13 cellular contexts compared by ENCODE assay signal in genomic region chr7:46385662-46386309, GRCh38.
DNase-seq lines count a peak whose midpoint lies in the region; ATAC-seq and TF ChIP-seq lines count a peak whose summit lies in the region.
"Had no signal": no experiment of that assay in that cellular context is flagged by ENCODE, and none has a peak within 500 bp of the region (broad histone marks: within the 10 kb centered on the region; RNA-seq: fewer than 3 reads in every experiment).

No MANE protein-coding gene starts in this region.

- H3K27me3 Mint-ChIP-seq in effector memory CD8-positive, alpha-beta T cell = no peaks in the 10 kb centered on the region
- H3K27me3 Mint-ChIP-seq: activated T-cell treated with anti-CD3 and anti-CD28 coated beads, Interleukin-2, amount 50 U/mL, for 24 hours; central memory CD8-positive, alpha-beta T cell had no signal

- H2AFZ ChIP-seq in SK-N-SH (ENCODE audit: low read depth) = no peak overlapping the region

- H3K27me3 ChIP-seq in SK-N-SH (ENCODE audit: insufficient read depth) = no peaks in the 10 kb centered on the region

- H3K36me3 Mint-ChIP-seq in effector memory CD8-positive, alpha-beta T cell (ENCODE audit: insufficient read depth) = no peaks in the 10 kb centered on the region

- POLR2A ChIA-PET in SK-N-SH (lab: Yijun Ruan, JAX) = no interaction called here

- peak overlapping the region in 1 of 2 experiments; percentile 83; a peak in 2 of 4 replicates for H3K27ac ChIP-seq in SK-N-SH (ENCODE audit: low read depth in 2 of 2, low read length in 1 of 2)
- H3K27ac ChIP-seq: WERI-Rb-1 had no signal

- CTCF ChIA-PET in SK-N-SH (lab: Yijun Ruan, JAX) = interaction anchor here (0.9 kb wide), 1 partner anchor 468 kb away, joined by 4 read pairs; no protein-coding TSS in a partner anchor

- no peaks in the 10 kb centered on the region for H3K4me1 Mint-ChIP-seq in effector memory CD8-positive, alpha-beta T cell (ENCODE audit: low read depth in 2 of 2)
- H3K4me1 Mint-ChIP-seq: central memory CD8-positive, alpha-beta T cell had no signal

- H4K20me1 ChIP-seq in SK-N-SH (ENCODE audit: insufficient read depth) = no peaks in the 10 kb centered on the region

- no peak for TF ChIP-seq RAD21 in SK-N-SH (IDR thresholded peaks at IDR 0.05; ENCODE audit: low read length)

- DNase-seq in GM04503 (ENCODE audit: low read depth) = peak; percentile 98
- no peak for DNase-seq in SK-N-SH
- DNase-seq in fibroblast of pulmonary artery (ENCODE audit: low read depth) = peak; percentile 82
- peak; percentile 89 for DNase-seq in skeletal muscle cell (ENCODE audit: low read depth)
- no peak for DNase-seq in pons (ENCODE audit: low spot score)
- DNase-seq in NCI-H128 (lab: John Stamatoyannopoulos, UW; ENCODE audit: unreplicated experiment) = no peak
- no peak for DNase-seq in activated CD4-positive, CD25-positive, alpha-beta regulatory T cell (lab: John Stamatoyannopoulos, UW)
- DNase-seq in effector memory CD8-positive, alpha-beta T cell = no peak
- DNase-seq: activated T-cell treated with anti-CD3 and anti-CD28 coated beads, Interleukin-2, amount 50 U/mL, for 24 hours; NCI-H446; SHP77 treated with DMSO at 0.1 percent for 48 hours; WERI-Rb-1 had no signal

- H3K9me3 Mint-ChIP-seq in effector memory CD8-positive, alpha-beta T cell = peaks cover 0 to 8% of the 10 kb centered on the region in 2 donors

- no peak for ATAC-seq in effector memory CD8-positive, alpha-beta T cell (replicated peaks)

- no peaks in the 10 kb centered on the region for H3K9me2 ChIP-seq in SK-N-SH

- TF ChIP-seq CTCF in SK-N-SH (IDR thresholded peaks at IDR 0.05) (no peak), fibroblast of pulmonary artery (IDR thresholded peaks at IDR 0.05; ENCODE audit: low read length, missing control alignments) (no peak)

- TF ChIP-seq EP300 in SK-N-SH (IDR thresholded peaks at IDR 0.05; ENCODE audit: borderline replicate concordance in 1 of 2, low read depth in 1 of 2, low read length in 1 of 2) = peak in 1 of 2 experiments; percentile 61; a peak in 1 of 4 replicates

- no peak overlapping the region for H3K4me3 ChIP-seq in SK-N-SH (ENCODE audit: low read depth in 2 of 2, low read length in 1 of 2)
- H3K4me3 ChIP-seq in fibroblast of pulmonary artery (replicated peaks; ENCODE audit: low read depth, low read length) = no peak overlapping the region
- no peak overlapping the region for H3K4me3 ChIP-seq in skeletal muscle cell (ENCODE audit: low read depth, low read length)

- peaks cover 20% of the 10 kb centered on the region for H3F3A ChIP-seq in SK-N-SH (replicated peaks; ENCODE audit: insufficient read depth)

- no peak overlapping the region for H3K4me2 ChIP-seq in SK-N-SH

- H3K27ac Mint-ChIP-seq in effector memory CD8-positive, alpha-beta T cell = no peak overlapping the region
- H3K27ac Mint-ChIP-seq: activated T-cell treated with anti-CD3 and anti-CD28 coated beads, Interleukin-2, amount 50 U/mL, for 24 hours had no signal

- H3K4me1 ChIP-seq in SK-N-SH (ENCODE audit: control insufficient read depth in 1 of 2, insufficient read depth in 2 of 2, low read depth in 1 of 2, low read length in 1 of 2) = peaks cover 0 to 3% of the 10 kb centered on the region in 2 experiments; a peak in 2 of 4 replicates

- H3K36me3 ChIP-seq in SK-N-SH (replicated peaks in 1 of 2; ENCODE audit: control insufficient read depth in 1 of 2, insufficient read depth in 2 of 2, low read length in 1 of 2) = peaks cover 0 to 3% of the 10 kb centered on the region in 2 experiments
- H3K36me3 ChIP-seq: WERI-Rb-1 had no signal

- H3K79me2 ChIP-seq in SK-N-SH (ENCODE audit: insufficient read depth) = no peaks in the 10 kb centered on the region

- no peak overlapping the region for H3K9ac ChIP-seq in SK-N-SH

- H3K4me3 Mint-ChIP-seq in effector memory CD8-positive, alpha-beta T cell = no peak overlapping the region
- H3K4me3 Mint-ChIP-seq: activated T-cell treated with anti-CD3 and anti-CD28 coated beads, Interleukin-2, amount 50 U/mL, for 24 hours; central memory CD8-positive, alpha-beta T cell had no signal

- peaks cover 10% of the 10 kb centered on the region for H3K9me3 ChIP-seq in SK-N-SH

TF ChIP-seq in SK-N-SH, 30 proteins besides CTCF, POLR2A, EP300 and RAD21:
- TF ChIP-seq JUND (IDR thresholded peaks at IDR 0.05) (peak; percentile 56), FOSL2 (IDR thresholded peaks at IDR 0.05; ENCODE audit: borderline replicate concordance, low read depth) (peak; percentile 72; the same call in 1 of the 2 replicates), RXRA (IDR thresholded peaks at IDR 0.05; ENCODE audit: borderline replicate concordance, low read depth) (no peak), GABPA (IDR thresholded peaks at IDR 0.05; ENCODE audit: low read depth) (no peak), TCF12 (IDR thresholded peaks at IDR 0.05) (peak; percentile 71), TEAD4 (IDR thresholded peaks at IDR 0.05; ENCODE audit: borderline replicate concordance, insufficient read depth) (peak; percentile 73; the same call in 1 of the 2 replicates), RFX5 (IDR thresholded peaks at IDR 0.05; ENCODE audit: low read length) (no peak), NFIC (IDR thresholded peaks at IDR 0.05; ENCODE audit: borderline replicate concordance) (peak; percentile 67), MEF2A (IDR thresholded peaks at IDR 0.05; ENCODE audit: borderline replicate concordance, low read depth) (no peak), POLR2AphosphoS5 (IDR thresholded peaks at IDR 0.05; ENCODE audit: low read depth, low read length) (peak; percentile 23; the same call in 1 of the 2 replicates), ZBTB33 (IDR thresholded peaks at IDR 0.05; ENCODE audit: borderline replicate concordance, low read depth) (no peak), PBX3 (IDR thresholded peaks at IDR 0.05) (peak; percentile 38; the same call in 1 of the 2 replicates)

Comparison
In these comparisons a context has a peak if more than half of its experiments do, and no peak if none do; other contexts are left out.
1. DNase-seq: peak in GM04503 (single experiment), fibroblast of pulmonary artery (single experiment) and skeletal muscle cell (single experiment); none in SK-N-SH (single experiment), pons (single experiment), NCI-H128 (single experiment), activated CD4-positive, CD25-positive, alpha-beta regulatory T cell (0 of 4) and effector memory CD8-positive, alpha-beta T cell (0 of 3).